8 cellular contexts compared by ENCODE assay signal in genomic region chr10:123009105-123009805, GRCh38. TPM values are rescaled to one million over a fixed set of nuclear protein-coding genes. Genes with fewer than 3 reads are reported as not detected.
DNase-seq lines count a peak whose midpoint lies in the region; ATAC-seq, FAIRE-seq and TF ChIP-seq lines count a peak whose summit lies in the region.

No MANE protein-coding gene starts in this region.

- intact Hi-C loops in dorsolateral prefrontal cortex (cut with DNase I) (loop anchor here in 1 of 2 donors (1.0 to 10.0 kb wide), 3 partner anchors 30 to 1406 kb away; partner anchors contain the start of genes C10orf88 and OAT), stomach (cut with DNase I; ENCODE audit: low total_unique reads) (no loop called here)

- TF ChIP-seq POLR2A in A549 (IDR thresholded peaks at IDR 0.05; ENCODE audit: low read length) = no peak
- TF ChIP-seq POLR2A in stomach (IDR thresholded peaks at IDR 0.05) = no peak

- H3K4me3 ChIP-seq in A549 (peak overlapping the region; percentile 85), dorsolateral prefrontal cortex (peak overlapping the region; percentile 70 to 100 (median 98)), stomach (peak overlapping the region; percentile 95 to 100 (median 97))

- CTCF ChIA-PET in A549 (lab: Yijun Ruan, JAX) = no interaction called here

- no peak for FAIRE-seq in A549 (lab: Jason Lieb, UNC)

- no peaks in the 10 kb centered on the region for H3K27me3 ChIP-seq in dorsolateral prefrontal cortex
- H3K27me3 ChIP-seq in stomach = no peaks in the 10 kb centered on the region

- peak overlapping the region; percentile 100 for H3K4me3 Mint-ChIP-seq in T-helper 17 cell
- peak overlapping the region; percentile 98 for H3K4me3 Mint-ChIP-seq in memory B cell

- in situ Hi-C loops in GM13977 (cut with MboI; ENCODE audit: low pct_unique_long_range_greater_than_20kb, low sequenced_read_pairs, unreplicated experiment) = no loop called here

- H3K9me3 Mint-ChIP-seq in memory B cell = no peaks in the 10 kb centered on the region

- ATAC-seq in A549 (peak; percentile 36 to 46), HG03045 (IDR thresholded peaks at IDR 0.05; ENCODE audit: unreplicated experiment) (peak; percentile 9), T-helper 17 cell (no peak), memory B cell (ENCODE audit: low read depth) (no peak)

- H3K27ac Mint-ChIP-seq in T-helper 17 cell = peak overlapping the region; percentile 99
- H3K27ac Mint-ChIP-seq in memory B cell = peak overlapping the region; percentile 99

- DNase-seq in A549 (ENCODE audit: low read depth in 1 of 2, low spot score in 1 of 2) = peak in 1 of 2 experiments; percentile 27
- peak; percentile 40 for DNase-seq in GM13977 (ENCODE audit: low spot score)
- DNase-seq in T-helper 17 cell = peak in 1 of 3 donors; percentile 10
- peak in 7 of 10 donors; percentile 15 to 53 (median 36) for DNase-seq in dorsolateral prefrontal cortex
- peak in 1 of 2 donors; percentile 5 for DNase-seq in memory B cell (ENCODE audit: low spot score in 2 of 2)
- DNase-seq in stomach = peak; percentile 28
- no peak for DNase-seq in T-helper 9 cell

- no peak for TF ChIP-seq RAD21 in A549 (conservative IDR thresholded peaks at IDR 0.05 in 1 of 2, IDR thresholded peaks at IDR 0.05 in 1 of 2)

- TF ChIP-seq EP300 in A549 (IDR thresholded peaks at IDR 0.05) (no peak), stomach (IDR thresholded peaks at IDR 0.05) (no peak)

- H3K27me3 Mint-ChIP-seq in T-helper 17 cell = no peaks in the 10 kb centered on the region
- H3K27me3 Mint-ChIP-seq in memory B cell = no peaks in the 10 kb centered on the region

- peaks cover 0 to 13% (median 6%) of the 10 kb centered on the region in 4 donors for H3K36me3 ChIP-seq in stomach

- peak overlapping the region; percentile 77 for H3K4me2 ChIP-seq in A549

- H3K27ac ChIP-seq in A549 = peak overlapping the region; percentile 74 to 91
- peak overlapping the region in 57 of 59 donors; percentile 19 to 98 (median 91) for H3K27ac ChIP-seq in dorsolateral prefrontal cortex
- peak overlapping the region; percentile 71 to 94 (median 94) for H3K27ac ChIP-seq in stomach

- H3K36me3 Mint-ChIP-seq in T-helper 17 cell (ENCODE audit: low read depth) (peaks cover 3% of the 10 kb centered on the region), memory B cell (peaks cover 5% of the 10 kb centered on the region)

- POLR2A ChIA-PET in A549 (lab: Yijun Ruan, JAX) = interaction anchor here (2.5 kb wide), 1 partner anchor 29 kb away, joined by 27 read pairs; the partner anchor contains the start of gene PSTK

- H3K4me1 Mint-ChIP-seq in T-helper 17 cell (peaks cover 40% of the 10 kb centered on the region), memory B cell (peaks cover 19% of the 10 kb centered on the region)

- 4% methylated on average over 17 of the region's 34 CpGs for WGBS in A549 (ENCODE audit: missing lambda C conversion rate)
- 1% methylated on average over 31 to 34 of the region's 34 CpGs for WGBS in stomach, 5 donors

- TF ChIP-seq CTCF in A549 (IDR thresholded peaks at IDR 0.05) (no peak), GM13977 (IDR thresholded peaks at IDR 0.05; ENCODE audit: extremely low read depth, insufficient read depth, missing control alignments) (no peak), dorsolateral prefrontal cortex (IDR thresholded peaks at IDR 0.05 in 54 of 56, conservative IDR thresholded peaks at IDR 0.05 in 2 of 56; ENCODE audit: low read depth in 1 of 56, partially characterized antibody in 56 of 56) (peak in 1 of 56 donors; percentile 11), stomach (IDR thresholded peaks at IDR 0.05) (no peak)

- H3K4me1 ChIP-seq in A549 (peaks cover 9% of the 10 kb centered on the region; the same call in 2 of the 3 replicates), stomach (peaks cover 11 to 67% (median 46%) of the 10 kb centered on the region in 4 donors)

- H3K9me3 ChIP-seq in A549 (no peaks in the 10 kb centered on the region), T-helper 17 cell (ENCODE audit: control insufficient read depth, low read length, poor library complexity, severe bottlenecking) (no peaks in the 10 kb centered on the region), stomach (no peaks in the 10 kb centered on the region)

TF ChIP-seq in A549, 52 proteins besides CTCF, POLR2A, EP300 and RAD21:
- TF ChIP-seq CHD4 (IDR thresholded peaks at IDR 0.05; ENCODE audit: borderline replicate concordance) = no peak
- peak; percentile 59; the same call in 1 of the 2 replicates for TF ChIP-seq PHF8 (IDR thresholded peaks at IDR 0.05; ENCODE audit: borderline replicate concordance, low read depth)

RNA-seq across cellular contexts. Expression of gene ACADSB, which starts 0.4 kb away (rescaled TPM):
- polyA plus RNA-seq in A549 (2011; rRNA removed) = 16.1 and 18.5 TPM in 2 replicates
- polyA plus RNA-seq in A549 (2012; cell fraction: cytosol; rRNA removed) = 3.7 and 3.8 TPM in 2 replicates
- 1.4 and 2.3 TPM in 2 replicates for polyA plus RNA-seq in A549 (2012; cell fraction: nucleus; rRNA removed)
- 8.5 to 9.1 TPM (median 9.0 TPM) in 3 replicates for polyA plus RNA-seq in A549 (2017; fragmentation: RNase III; extraction: RNeasy Plus Mini Kit Qiagen cat#74134 plus additional on column Dnase treatment)
- 3.4 and 3.5 TPM in 2 replicates for polyA minus RNA-seq in A549 (2011; rRNA and poly(A)+ RNA removed)
- total RNA-seq in T-helper 17 cell = 10 to 100 TPM; 19.8 to 24.0 TPM
- 10 to 100 TPM; 16.7 to 59.4 (median 42.6) TPM for total RNA-seq in dorsolateral prefrontal cortex
- total RNA-seq in stomach = 10 to 100 TPM in 4 of 5 donors, 1 to 10 TPM in 1; 3.8 to 19.1 (median 12.9) TPM
- polyA plus RNA-seq in stomach = 10 to 100 TPM in 1 of 3 donors, 1 to 10 TPM in 2; 8.2 to 10.7 (median 8.8) TPM

RNA-seq across cellular contexts. Expression of gene IKZF5, which starts 0.7 kb away (rescaled TPM):
- polyA plus RNA-seq in A549 (2011; rRNA removed) (8.4 and 10.2 TPM in 2 replicates), A549 (2017; fragmentation: RNase III; extraction: RNeasy Plus Mini Kit Qiagen cat#74134 plus additional on column Dnase treatment) (5.0 to 5.6 TPM (median 5.1 TPM) in 3 replicates), stomach (1 to 10 TPM; 5.4 to 8.4 (median 5.5) TPM)
- 2.5 and 3.0 TPM in 2 replicates for polyA plus RNA-seq in A549 (2012; cell fraction: cytosol; rRNA removed)
- 3.7 and 4.0 TPM in 2 replicates for polyA plus RNA-seq in A549 (2012; cell fraction: nucleus; rRNA removed)
- 4.3 and 4.9 TPM in 2 replicates for polyA minus RNA-seq in A549 (2011; rRNA and poly(A)+ RNA removed)
- total RNA-seq in T-helper 17 cell (10 to 100 TPM; 35.7 to 56.1 TPM), dorsolateral prefrontal cortex (10 to 100 TPM; 18.6 to 44.3 (median 28.3) TPM), stomach (10 to 100 TPM in 2 of 5 donors, 1 to 10 TPM in 3; 3.5 to 18.5 (median 9.8) TPM)

RNA-seq across cellular contexts. Expression of gene PSTK, which starts 29.1 kb away (rescaled TPM):
- 8.9 and 9.0 TPM in 2 replicates for polyA plus RNA-seq in A549 (2011; rRNA removed)
- polyA plus RNA-seq in A549 (2012; cell fraction: cytosol; rRNA removed) = 3.8 and 4.3 TPM in 2 replicates
- 2.3 and 3.2 TPM in 2 replicates for polyA plus RNA-seq in A549 (2012; cell fraction: nucleus; rRNA removed)
- 5.3 to 6.6 TPM (median 6.2 TPM) in 3 replicates for polyA plus RNA-seq in A549 (2017; fragmentation: RNase III; extraction: RNeasy Plus Mini Kit Qiagen cat#74134 plus additional on column Dnase treatment)
- 3.6 and 4.7 TPM in 2 replicates for polyA minus RNA-seq in A549 (2011; rRNA and poly(A)+ RNA removed)
- 10 to 100 TPM; 10.3 to 10.5 TPM for total RNA-seq in T-helper 17 cell
- 10 to 100 TPM in 119 of 120 experiments, 1 to 10 TPM in 1; 9.6 to 22.9 (median 14.7) TPM for total RNA-seq in dorsolateral prefrontal cortex
- total RNA-seq in stomach = 10 to 100 TPM in 1 of 5 donors, 1 to 10 TPM in 2, not detected in 2; 1.2 to 11.6 (median 5.0) TPM
- polyA plus RNA-seq in stomach = 1 to 10 TPM; 3.5 to 4.4 (median 3.8) TPM

RNA-seq across cellular contexts. Expression of gene C10orf88, which starts 55.2 kb away (rescaled TPM):
- 10.4 and 11.0 TPM in 2 replicates for polyA plus RNA-seq in A549 (2011; rRNA removed)
- 1.8 and 2.1 TPM in 2 replicates for polyA plus RNA-seq in A549 (2012; cell fraction: cytosol; rRNA removed)
- 1.1 and 2.1 TPM in 2 replicates for polyA plus RNA-seq in A549 (2012; cell fraction: nucleus; rRNA removed)
- 8.7 to 11.9 TPM (median 11.7 TPM) in 3 replicates for polyA plus RNA-seq in A549 (2017; fragmentation: RNase III; extraction: RNeasy Plus Mini Kit Qiagen cat#74134 plus additional on column Dnase treatment)
- polyA minus RNA-seq in A549 (2011; rRNA and poly(A)+ RNA removed) = 4.3 and 5.7 TPM in 2 replicates
- 1 to 10 TPM; 5.7 to 6.8 TPM for total RNA-seq in T-helper 17 cell
- total RNA-seq in dorsolateral prefrontal cortex = 10 to 100 TPM in 113 of 120 experiments, 1 to 10 TPM in 7; 7.8 to 22.4 (median 15.1) TPM
- 10 to 100 TPM in 1 of 5 donors, 1 to 10 TPM in 4; 1.7 to 17.1 (median 5.9) TPM for total RNA-seq in stomach
- polyA plus RNA-seq in stomach = 1 to 10 TPM; 3.1 to 4.0 (median 3.2) TPM

Comparison
In these comparisons a context has a peak if more than half of its experiments do, and no peak if none do; other contexts are left out.
1. ATAC-seq: peak in A549 (2 of 2) and HG03045 (single experiment); none in T-helper 17 cell (single experiment) and memory B cell (single experiment).
2. Peak in every context shown above with its lines, with median percentiles within 50 percentile points of each other: H3K27ac ChIP-seq and H3K4me3 ChIP-seq.